ENCODE assay signal across 28 cellular contexts in genomic region chr12:67816269-67816668, GRCh38.
"Had no signal": no experiment of that assay in that cellular context is flagged by ENCODE, and none has a peak within 500 bp of the region (broad histone marks: within the 10 kb centered on the region; RNA-seq: fewer than 3 reads in every experiment).

No MANE protein-coding gene starts in this region.

- H3K36me3 ChIP-seq: cardiac muscle cell, colonic mucosa, Peyer's patch, SJSA1 had no signal

- FAIRE-seq: TTC549 had no signal

- H3K9ac ChIP-seq: SK-N-SH had no signal

- H3K9me3 Mint-ChIP-seq: central memory CD8-positive, alpha-beta T cell had no signal

- H3K27me3 Mint-ChIP-seq: activated CD4-positive, alpha-beta T cell treated with anti-CD3 and anti-CD28 coated beads, Interleukin-2, amount 10 ng/mL, durations not matched to agents 24 days and 14 days; activated CD8-positive, alpha-beta T cell treated with anti-CD3 and anti-CD28 coated beads for 36 hours; central memory CD8-positive, alpha-beta T cell had no signal

- H3K4me1 Mint-ChIP-seq: activated CD4-positive, alpha-beta T cell treated with anti-CD3 and anti-CD28 coated beads, Interleukin-2, amount 10 ng/mL, durations not matched to agents 24 days and 14 days; central memory CD8-positive, alpha-beta T cell had no signal

- DNase-seq: activated CD4-positive, alpha-beta T cell treated with anti-CD3 and anti-CD28 coated beads, Interleukin-2, amount 10 ng/mL, durations not matched to agents 24 days and 14 days; activated CD4-positive, alpha-beta T cell treated with anti-CD3 and anti-CD28 coated beads, Interleukin-2, amount 50 U/mL, for 4 hours; activated CD8-positive, alpha-beta T cell treated with anti-CD3 and anti-CD28 coated beads for 36 hours; activated gamma-delta T cell treated with Interleukin-2 at 50 U/mL for 16 hours; activated naive CD4-positive, alpha-beta T cell treated with anti-CD3 and anti-CD28 coated beads for 36 hours; activated T-cell treated with anti-CD3 and anti-CD28 coated beads, Interleukin-2, amount 50 U/mL, for 1 hour; aorta; colonic mucosa; NCI-H1092 treated with DMSO at 0.1 percent for 48 hours; NCI-H1417; NCI-H146; NCI-H187; NCI-H2029 treated with DMSO at 0.1 percent for 48 hours; NCI-H345; NCI-H524 treated with DMSO at 0.1 percent for 48 hours; PC-3; Peyer's patch; RPMI8226; SHP77 treated with DMSO at 0.1 percent for 48 hours; SK-N-SH had no signal

- ATAC-seq: activated CD8-positive, alpha-beta T cell treated with anti-CD3 and anti-CD28 coated beads for 36 hours; activated naive CD4-positive, alpha-beta T cell treated with anti-CD3 and anti-CD28 coated beads, Interleukin-2, amount 50 U/mL, for 72 hours; PC-3 had no signal

- H3K27ac Mint-ChIP-seq: activated CD4-positive, alpha-beta T cell treated with anti-CD3 and anti-CD28 coated beads, Interleukin-2, amount 10 ng/mL, durations not matched to agents 24 days and 14 days; activated CD8-positive, alpha-beta T cell treated with anti-CD3 and anti-CD28 coated beads for 36 hours; activated naive CD4-positive, alpha-beta T cell treated with anti-CD3 and anti-CD28 coated beads for 36 hours; activated naive CD4-positive, alpha-beta T cell treated with anti-CD3 and anti-CD28 coated beads, Interleukin-2, amount 50 U/mL, for 72 hours; activated T-helper 1 cell treated with anti-CD3 and anti-CD28 coated beads, Interleukin-12 subunit alpha, Interleukin-12 subunit beta, Interleukin-2, Interleukin-4 antibody, amounts not matched to agents 30 ng/mL and 10 ng/mL and 1 ng/mL, durations not matched to agents 14 hours and 24 hours and 36 hours; T-helper 1 cell treated with Interleukin-12 subunit alpha and Interleukin-12 subunit beta and Interleukin-4 antibody, amounts not matched to agents 30 μg/mL and 1 μg/mL, for 36 hours; T-helper 2 cell treated with Interferon-gamma antibody and Interleukin-4, amounts not matched to agents 5 μg/mL and 100 μg/mL, for 36 hours had no signal

- H3K4me3 Mint-ChIP-seq: activated CD4-positive, alpha-beta T cell treated with anti-CD3 and anti-CD28 coated beads, Interleukin-2, amount 10 ng/mL, durations not matched to agents 24 days and 14 days; activated CD8-positive, alpha-beta T cell treated with anti-CD3 and anti-CD28 coated beads for 36 hours; activated naive CD4-positive, alpha-beta T cell treated with anti-CD3 and anti-CD28 coated beads for 36 hours; activated T-helper 1 cell treated with anti-CD3 and anti-CD28 coated beads, Interleukin-12 subunit alpha, Interleukin-12 subunit beta, Interleukin-2, Interleukin-4 antibody, amounts not matched to agents 30 ng/mL and 10 ng/mL and 1 ng/mL, durations not matched to agents 14 hours and 24 hours and 36 hours; central memory CD8-positive, alpha-beta T cell; T-helper 1 cell treated with Interleukin-12 subunit alpha and Interleukin-12 subunit beta and Interleukin-4 antibody, amounts not matched to agents 30 μg/mL and 1 μg/mL, for 36 hours; T-helper 2 cell treated with Interferon-gamma antibody and Interleukin-4, amounts not matched to agents 5 μg/mL and 100 μg/mL, for 36 hours had no signal

- H3K9me3 ChIP-seq: colonic mucosa had no signal

- H3K27ac ChIP-seq: cardiac muscle cell, colonic mucosa, Peyer's patch, SJSA1 had no signal

- H3K4me1 ChIP-seq: colonic mucosa, Peyer's patch had no signal

- H3K4me3 ChIP-seq: cardiac muscle cell, colonic mucosa, Peyer's patch, SJSA1 had no signal
